Comparison of ENCODE assay signal across 12 cellular contexts in genomic region chr2:174350018-174350417, GRCh38. TPM values are rescaled to one million over a fixed set of nuclear protein-coding genes. Genes with fewer than 3 reads are reported as not detected.
DNase-seq lines count a peak whose midpoint lies in the region; ATAC-seq and TF ChIP-seq lines count a peak whose summit lies in the region.
"Had no signal": no experiment of that assay in that cellular context is flagged by ENCODE, and none has a peak within 500 bp of the region (broad histone marks: within the 10 kb centered on the region; RNA-seq: fewer than 3 reads in every experiment).

No MANE protein-coding gene starts in this region.

- WGBS in prostate gland: 82% methylated on average over 2 of the region's 2 CpGs

- TF ChIP-seq POLR2A in prostate gland (IDR thresholded peaks at IDR 0.05): no peak

- no peaks in the 10 kb centered on the region for H3K9me2 ChIP-seq in OCI-LY1 (ENCODE audit: low read depth, low read length)

- H3K27me3 ChIP-seq in GM06990 (replicated peaks; ENCODE audit: control insufficient read depth, insufficient read depth, low read length): no peaks in the 10 kb centered on the region
- no peaks in the 10 kb centered on the region for H3K27me3 ChIP-seq in OCI-LY1 (ENCODE audit: insufficient read depth, low read length)
- no peaks in the 10 kb centered on the region for H3K27me3 ChIP-seq in prostate gland (replicated peaks; ENCODE audit: insufficient read depth)

- no peaks in the 10 kb centered on the region for H3K36me3 ChIP-seq in GM06990 (ENCODE audit: control insufficient read depth, insufficient read depth, low read length)
- H3K36me3 ChIP-seq in OCI-LY1 (ENCODE audit: insufficient read depth, low read length): peaks cover 9% of the 10 kb centered on the region; the same call in 1 of the 2 replicates
- peaks cover 5 to 6% of the 10 kb centered on the region in 2 donors for H3K36me3 ChIP-seq in prostate gland

- H3K4me1 ChIP-seq in OCI-LY1 (ENCODE audit: insufficient read depth, low read length, severe bottlenecking) (peaks cover 4% of the 10 kb centered on the region), prostate gland (replicated peaks) (no peaks in the 10 kb centered on the region)

- no peaks in the 10 kb centered on the region for H4K20me1 ChIP-seq in OCI-LY1 (ENCODE audit: insufficient read depth, low read length)

- intact Hi-C loops in prostate gland (cut with DNase I): no loop called here
- intact Hi-C loops in left colon (cut with DNase I, micrococcal nuclease): no loop called here

- no peaks in the 10 kb centered on the region for H3K9me3 ChIP-seq in OCI-LY1 (ENCODE audit: low read length)
- no peaks in the 10 kb centered on the region for H3K9me3 ChIP-seq in prostate gland

- H3K4me3 ChIP-seq in GM06990 (replicated peaks; ENCODE audit: low read depth, low read length) (no peak overlapping the region), OCI-LY1 (ENCODE audit: low read depth, low read length, poor library complexity, severe bottlenecking) (no peak overlapping the region), epithelial cell of esophagus (ENCODE audit: low read length) (no peak overlapping the region), prostate gland (no peak overlapping the region)

- H3K27ac ChIP-seq in OCI-LY1 (ENCODE audit: low read depth, low read length, poor library complexity, severe bottlenecking): no peak overlapping the region
- no peak overlapping the region for H3K27ac ChIP-seq in prostate gland

- H3K9ac ChIP-seq in OCI-LY1 (ENCODE audit: low read length): no peak overlapping the region

- no peaks in the 10 kb centered on the region for H3F3A ChIP-seq in OCI-LY1 (ENCODE audit: insufficient read depth, low read length)

- DNase-seq in A172 (ENCODE audit: low spot score): peak; percentile 34
- no peak for DNase-seq in GM06990 (ENCODE audit: extremely low read depth, insufficient read length)
- no peak for DNase-seq in epithelial cell of esophagus (ENCODE audit: low read depth)
- DNase-seq in NCI-H187 (lab: John Stamatoyannopoulos, UW): no peak
- DNase-seq in prostate gland (ENCODE audit: low spot score): no peak
- no peak for DNase-seq in left colon
- DNase-seq: activated CD4-positive, alpha-beta memory T cell treated with anti-CD3 and anti-CD28 coated beads for 36 hours; EL; midbrain had no signal

- ATAC-seq in HG03175 (IDR thresholded peaks at IDR 0.05; ENCODE audit: unreplicated experiment) (no peak), left colon (no peak)

- TF ChIP-seq CTCF in GM06990 (IDR thresholded peaks at IDR 0.05; ENCODE audit: insufficient read depth, low read length, poor library complexity, severe bottlenecking) (peak; percentile 38), OCI-LY1 (IDR thresholded peaks at IDR 0.05; ENCODE audit: low read length) (peak; percentile 59), epithelial cell of esophagus (IDR thresholded peaks at IDR 0.05; ENCODE audit: insufficient read depth, low read depth, low read length, missing control alignments) (peak; percentile 35), prostate gland (IDR thresholded peaks at IDR 0.05) (no peak)

- no peak overlapping the region for H3K4me2 ChIP-seq in OCI-LY1 (ENCODE audit: low read length)

- no peaks in the 10 kb centered on the region for H3K79me2 ChIP-seq in OCI-LY1 (ENCODE audit: insufficient read depth, low read length)

- H2AFZ ChIP-seq in OCI-LY1 (ENCODE audit: low read length): no peak overlapping the region

RNA-seq across cellular contexts. Expression of gene SP9, which starts 15.3 kb away (rescaled TPM):
- 0.74 TPM in 1 of 2 replicates, not detected in the other for total RNA-seq in A172 (2014; rRNA removed; shearing (Covaris generic))
- total RNA-seq in prostate gland (under 1 TPM in 1 of 2 donors, not detected in 1; 0.40 TPM), left colon (not detected)
- total RNA-seq: activated CD4-positive, alpha-beta memory T cell treated with anti-CD3 and anti-CD28 coated beads for 36 hours; dermis microvascular lymphatic vessel endothelial cell had no signal

RNA-seq across cellular contexts. Expression of gene SCRN3, which starts 45.5 kb away (rescaled TPM):
- 36.2 and 50.3 TPM in 2 replicates for total RNA-seq in A172 (2014; rRNA removed; shearing (Covaris generic))
- 10 to 100 TPM; 22.4 to 39.8 TPM for total RNA-seq in prostate gland
- total RNA-seq in left colon: 10 to 100 TPM; 25.7 to 26.7 TPM

Comparison
In these comparisons a context has a peak if more than half of its experiments do, and no peak if none do; other contexts are left out.
1. CTCF ChIP-seq: peak in GM06990 (single experiment), OCI-LY1 (single experiment) and epithelial cell of esophagus (single experiment); none in prostate gland (0 of 4).